Comparison of ENCODE assay signal across 8 cellular contexts in the genomic region with DNA sequence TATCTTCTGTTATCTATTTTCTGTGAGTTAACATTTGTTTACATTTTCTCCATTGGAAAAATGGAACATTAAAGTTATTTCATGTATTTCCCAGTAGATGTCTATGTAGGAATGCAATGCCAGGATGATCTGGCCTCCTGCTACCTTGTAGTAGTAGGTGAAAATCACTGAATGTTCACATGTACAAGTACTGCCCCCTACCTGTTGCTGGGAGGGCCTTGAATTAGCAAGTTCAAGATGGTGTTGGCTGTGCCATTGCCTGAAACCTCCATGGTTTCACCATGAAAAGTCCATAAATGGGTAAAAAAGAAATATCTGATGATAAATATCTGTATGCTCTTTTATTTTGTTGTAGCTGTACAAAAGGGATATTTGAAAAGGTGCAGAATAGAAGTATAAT. TPM values are rescaled to one million over a fixed set of nuclear protein-coding genes. Genes with fewer than 3 reads are reported as not detected.
A peak's percentile ranks its signal among the peaks of the same experiment; 100 is the strongest.
DNase-seq lines count a peak whose midpoint lies in the region; ATAC-seq and TF ChIP-seq lines count a peak whose summit lies in the region.

No MANE protein-coding gene starts in this region.

- in situ Hi-C loops in astrocyte of the cerebellum (cut with HindIII; ENCODE audit: low sequenced_read_pairs), result no loop called here

- no peaks in the 10 kb centered on the region for H3K27me3 Mint-ChIP-seq in mesothelial cell of epicardium (ENCODE audit: low read depth)

- DNase-seq in ELR (ENCODE audit: low read depth), result peak; percentile 48
- no peak for DNase-seq in astrocyte of the cerebellum (ENCODE audit: low read depth)
- no peak for DNase-seq in mesothelial cell of epicardium (ENCODE audit: low spot score in 2 of 2, unreplicated experiment in 2 of 2)
- DNase-seq in Kasumi-1 (lab: John Stamatoyannopoulos, UW), result no peak
- no peak for DNase-seq in posterior vena cava (ENCODE audit: low spot score)

- no peak overlapping the region for H3K27ac Mint-ChIP-seq in mesothelial cell of epicardium

- H3K4me3 ChIP-seq in astrocyte of the cerebellum (ENCODE audit: low read depth, low read length), result no peak overlapping the region

- ATAC-seq in GM21390 (IDR thresholded peaks at IDR 0.05; ENCODE audit: unreplicated experiment) (no peak), HG02938 (IDR thresholded peaks at IDR 0.05; ENCODE audit: unreplicated experiment) (no peak)

- no peak overlapping the region for H3K4me3 Mint-ChIP-seq in mesothelial cell of epicardium

- H3K9me3 Mint-ChIP-seq in mesothelial cell of epicardium, result no peaks in the 10 kb centered on the region

- no peaks in the 10 kb centered on the region for H3K4me1 Mint-ChIP-seq in mesothelial cell of epicardium

- TF ChIP-seq CTCF in LNCAP (IDR thresholded peaks at IDR 0.05) (peak; percentile 42; the same call in 1 of the 2 replicates), astrocyte of the cerebellum (IDR thresholded peaks at IDR 0.05; ENCODE audit: low read depth, low read length, missing control alignments) (peak; percentile 39), mesothelial cell of epicardium (IDR thresholded peaks at IDR 0.05; ENCODE audit: unreplicated experiment) (peak; percentile 16)

- intact Hi-C loops in posterior vena cava (cut with DNase I), result no loop called here

- peaks cover 39% of the 10 kb centered on the region for H3K36me3 Mint-ChIP-seq in mesothelial cell of epicardium

RNA-seq across cellular contexts. Expression of gene XRCC5, which starts 30.7 kb away (rescaled TPM):
- 291 to 294 TPM (median 291 TPM) in 3 replicates for total RNA-seq in mesothelial cell of epicardium
- total RNA-seq in posterior vena cava, result 100 to 1,000 TPM; 189 to 213 TPM

RNA-seq across cellular contexts. Expression of gene TMEM169, which starts 58.2 kb away (rescaled TPM):
- total RNA-seq in mesothelial cell of epicardium (0.71 to 0.84 TPM (median 0.78 TPM) in 3 replicates), posterior vena cava (under 1 TPM; 0.38 to 0.51 TPM)

RNA-seq across cellular contexts. Expression of gene PECR, which starts 58.3 kb away (rescaled TPM):
- total RNA-seq in mesothelial cell of epicardium (9.3 to 12.2 TPM (median 9.7 TPM) in 3 replicates), posterior vena cava (1 to 10 TPM; 3.4 to 4.5 TPM)
